Comparison of ENCODE assay signal across 6 cellular contexts in genomic region chr19:21891086-21891485, GRCh38. TPM values are rescaled to one million over a fixed set of nuclear protein-coding genes. Genes with fewer than 3 reads are reported as not detected.
"Had no signal": no experiment of that assay in that cellular context is flagged by ENCODE, and none has a peak within 500 bp of the region (broad histone marks: within the 10 kb centered on the region; RNA-seq: fewer than 3 reads in every experiment).

No MANE protein-coding gene starts in this region.

- H3K4me1 Mint-ChIP-seq: IgD-negative memory B cell had no signal

- H3K27me3 Mint-ChIP-seq: IgD-negative memory B cell had no signal

- H3K4me3 ChIP-seq: K562 had no signal

- ATAC-seq: HepG2, K562 had no signal

- H3K4me3 Mint-ChIP-seq: IgD-negative memory B cell had no signal

- H3K27ac ChIP-seq: HL-60 had no signal

- DNase-seq: IMR-90 had no signal

- H3K27ac Mint-ChIP-seq: IgD-negative memory B cell had no signal

RNA-seq across cellular contexts. Expression of gene ZNF43, which starts 55.1 kb away (rescaled TPM):
- total RNA-seq: HT-29 had no signal
